ENCODE assay signal across 22 cellular contexts in the genomic region with DNA sequence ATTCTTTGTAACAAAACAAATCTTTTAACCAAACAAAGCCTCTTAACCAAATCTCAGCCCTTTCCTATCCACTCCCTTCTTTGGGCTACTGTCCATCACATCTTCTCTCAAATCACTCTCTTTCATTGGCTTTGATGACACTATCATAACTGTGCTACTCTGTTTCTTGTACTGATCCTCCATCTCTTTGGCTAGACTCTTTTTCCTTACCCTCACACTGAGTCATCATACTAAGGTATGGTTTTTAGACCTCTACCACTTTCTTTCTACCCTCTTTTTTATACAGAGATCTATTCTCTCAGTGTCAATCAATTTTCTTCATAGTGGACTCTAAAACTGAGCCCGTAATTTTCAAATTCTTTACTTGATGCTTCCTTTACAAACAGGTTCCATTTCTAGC.
"Had no signal": no experiment of that assay in that cellular context is flagged by ENCODE, and none has a peak within 500 bp of the region (broad histone marks: within the 10 kb centered on the region; RNA-seq: fewer than 3 reads in every experiment).

No MANE protein-coding gene starts in this region.

- H3K27ac ChIP-seq: heart right ventricle, right lobe of liver, skin epidermis, uterus had no signal

- H3K27ac Mint-ChIP-seq: activated CD4-positive, alpha-beta memory T cell treated with anti-CD3 and anti-CD28 coated beads for 36 hours; activated CD8-positive, alpha-beta memory T cell treated with anti-CD3 and anti-CD28 coated beads, Interleukin-2, amount 10 ng/mL, durations not matched to agents 7 days and 5 days; stimulated activated effector memory CD8-positive, alpha-beta T cell treated with anti-CD3 and anti-CD28 coated beads, Interleukin-12 subunit alpha, Interleukin-12 subunit beta, amount 100 ng/mL, for 72 hours; WTC11 had no signal

- H3K9me3 Mint-ChIP-seq: activated CD4-positive, alpha-beta memory T cell treated with anti-CD3 and anti-CD28 coated beads for 36 hours; brain; neural crest cell; stimulated activated effector memory CD8-positive, alpha-beta T cell treated with anti-CD3 and anti-CD28 coated beads, Interleukin-12 subunit alpha, Interleukin-12 subunit beta, amount 100 ng/mL, for 72 hours had no signal

- ATAC-seq: activated CD8-positive, alpha-beta memory T cell treated with anti-CD3 and anti-CD28 coated beads, Interleukin-2, amount 10 ng/mL, durations not matched to agents 7 days and 5 days; heart right ventricle; left colon; mucosa of descending colon; right lobe of liver; stimulated activated effector memory CD8-positive, alpha-beta T cell treated with anti-CD3 and anti-CD28 coated beads, Interleukin-12 subunit alpha, Interleukin-12 subunit beta, amount 100 ng/mL, for 72 hours; WTC11 had no signal

- H3K27me3 Mint-ChIP-seq: activated CD4-positive, alpha-beta memory T cell treated with anti-CD3 and anti-CD28 coated beads for 36 hours; activated CD8-positive, alpha-beta memory T cell treated with anti-CD3 and anti-CD28 coated beads, Interleukin-2, amount 10 ng/mL, durations not matched to agents 7 days and 5 days; brain had no signal

- DNase-seq: activated CD4-positive, alpha-beta memory T cell treated with anti-CD3 and anti-CD28 coated beads for 36 hours; activated CD4-positive, alpha-beta T cell treated with anti-CD3 and anti-CD28 coated beads for 4 hours; activated CD8-positive, alpha-beta memory T cell treated with anti-CD3 and anti-CD28 coated beads, Interleukin-2, amount 10 ng/mL, durations not matched to agents 7 days and 5 days; activated effector memory CD4-positive, alpha-beta T cell treated with anti-CD3 and anti-CD28 coated beads, Interleukin-2, amount 50 U/mL, for 16 hours; anterior cingulate cortex; effector CD4-positive, alpha-beta T cell; heart right ventricle; islet precursor cell; left colon; mesendoderm; mucosa of descending colon; posterior cingulate gyrus; right lobe of liver; stimulated activated CD4-positive, alpha-beta T cell treated with anti-CD3 and anti-CD28 coated beads, Interleukin-1b, Interleukin-23, amount 100 ng/mL, for 48 hours; T1000; trophoblast cell; uterus had no signal

- H3K4me1 Mint-ChIP-seq: neural crest cell, WTC11 had no signal

- H3K27me3 ChIP-seq: heart right ventricle, right lobe of liver, uterus had no signal

- H3K4me3 Mint-ChIP-seq: activated CD4-positive, alpha-beta memory T cell treated with anti-CD3 and anti-CD28 coated beads for 36 hours; activated CD8-positive, alpha-beta memory T cell treated with anti-CD3 and anti-CD28 coated beads, Interleukin-2, amount 10 ng/mL, durations not matched to agents 7 days and 5 days; brain; neural crest cell; stimulated activated effector memory CD8-positive, alpha-beta T cell treated with anti-CD3 and anti-CD28 coated beads, Interleukin-12 subunit alpha, Interleukin-12 subunit beta, amount 100 ng/mL, for 72 hours; WTC11 had no signal

- H3K9me3 ChIP-seq: heart right ventricle, mucosa of descending colon, right lobe of liver, uterus had no signal

- H3K36me3 ChIP-seq: uterus had no signal

- H3K4me1 ChIP-seq: right lobe of liver, uterus had no signal

- H3K4me3 ChIP-seq: heart right ventricle, mucosa of descending colon, right lobe of liver, skin epidermis, uterus had no signal
